Comparison of ENCODE assay signal across 32 cellular contexts in the genomic region with DNA sequence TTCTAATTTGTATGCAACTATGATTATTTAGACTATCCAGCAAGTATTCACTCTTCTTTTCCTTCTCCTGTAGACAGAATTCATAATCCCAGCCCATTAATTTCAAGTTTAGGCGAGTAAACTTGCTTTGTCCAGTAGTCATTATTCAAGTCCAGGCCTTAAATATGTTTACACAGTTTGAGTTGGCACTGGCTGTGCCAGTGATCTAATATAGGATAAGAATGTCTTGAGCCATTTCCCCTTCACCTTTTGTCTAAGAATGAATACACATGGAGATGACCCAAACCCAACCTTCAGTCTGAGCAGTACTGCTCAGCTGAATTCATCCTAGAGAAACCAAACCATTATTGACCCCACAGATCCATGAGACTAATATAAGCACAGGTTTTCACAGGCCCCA.
"Had no signal": no experiment of that assay in that cellular context is flagged by ENCODE, and none has a peak within 500 bp of the region (broad histone marks: within the 10 kb centered on the region; RNA-seq: fewer than 3 reads in every experiment).

No MANE protein-coding gene starts in this region.

- H3K36me3 Mint-ChIP-seq: activated naive CD8-positive, alpha-beta T cell treated with anti-CD3 and anti-CD28 coated beads for 36 hours had no signal

- ATAC-seq: activated CD4-positive, CD25-positive, alpha-beta regulatory T cell treated with anti-CD3 and anti-CD28 coated beads, Interleukin-2, amount 50 U/mL, for 24 hours; activated CD8-positive, alpha-beta T cell treated with anti-CD3 and anti-CD28 coated beads for 36 hours; activated naive CD8-positive, alpha-beta T cell treated with anti-CD3 and anti-CD28 coated beads, Interleukin-2, amount 50 U/mL, for 24 hours; activated T-cell treated with anti-CD3 and anti-CD28 coated beads, Interleukin-2, amount 50 U/mL, for 4 hours; activated T-helper 17 cell treated with anti-CD3 and anti-CD28 coated beads, Interleukin-2, amount 50 U/mL, for 72 hours; body of pancreas; effector memory CD8-positive, alpha-beta T cell; foreskin keratinocyte; gastrocnemius medialis; heart left ventricle had no signal

- H3K27ac ChIP-seq: adrenal gland, body of pancreas, esophagus muscularis mucosa, foreskin keratinocyte, gastrocnemius medialis, heart left ventricle, WERI-Rb-1 had no signal

- H3K4me3 ChIP-seq: adrenal gland, body of pancreas, esophagus muscularis mucosa, gastrocnemius medialis, heart left ventricle had no signal

- H3K9me3 Mint-ChIP-seq: activated B cell treated with CpG ODN at 0.5 μM for 24 hours had no signal

- DNase-seq: activated B cell treated with CpG ODN at 0.5 μM for 24 hours; activated CD4-positive, alpha-beta T cell treated with anti-CD3 and anti-CD28 coated beads for 48 hours; activated CD4-positive, alpha-beta T cell treated with anti-CD3 and anti-CD28 coated beads, Interleukin-2, amount 50 U/mL, for 1 hour; activated CD4-positive, alpha-beta T cell treated with anti-CD3 and anti-CD28 coated beads, Interleukin-2, amount 50 U/mL, for 48 hours; activated CD8-positive, alpha-beta memory T cell treated with anti-CD3 and anti-CD28 coated beads for 24 hours; activated CD8-positive, alpha-beta T cell treated with anti-CD3 and anti-CD28 coated beads for 36 hours; activated effector memory CD4-positive, alpha-beta T cell treated with Interleukin-2 at 50 U/mL for 16 hours; activated gamma-delta T cell treated with Interleukin-2 at 50 U/mL for 16 hours; activated naive CD4-positive, alpha-beta T cell treated with anti-CD3 and anti-CD28 coated beads, Interleukin-2, amount 50 U/mL, for 16 hours; activated naive CD4-positive, alpha-beta T cell treated with Interleukin-2 at 50 U/mL for 16 hours; activated naive CD8-positive, alpha-beta T cell treated with anti-CD3 and anti-CD28 coated beads for 36 hours; activated naive CD8-positive, alpha-beta T cell treated with anti-CD3 and anti-CD28 coated beads, Interleukin-2, amount 50 U/mL, for 24 hours; activated T-cell treated with anti-CD3 and anti-CD28 coated beads, Interleukin-2, amount 50 U/mL, for 4 hours; adrenal gland; amygdala; aorta; body of pancreas; caudate nucleus; cortex of kidney; dermis blood vessel endothelial cell; effector CD4-positive, alpha-beta T cell; effector memory CD8-positive, alpha-beta T cell; gastrocnemius medialis; glutamatergic neuron; heart left ventricle; hypothalamus; T-helper 9 cell; WERI-Rb-1 had no signal

- H3K27ac Mint-ChIP-seq: activated B cell treated with CpG ODN at 0.5 μM for 24 hours; activated CD8-positive, alpha-beta T cell treated with anti-CD3 and anti-CD28 coated beads for 36 hours; activated naive CD8-positive, alpha-beta T cell treated with anti-CD3 and anti-CD28 coated beads for 36 hours; activated naive CD8-positive, alpha-beta T cell treated with anti-CD3 and anti-CD28 coated beads, Interleukin-2, amount 50 U/mL, for 24 hours; activated T-helper 17 cell treated with anti-CD3 and anti-CD28 coated beads, Interleukin-2, amount 50 U/mL, for 72 hours; effector memory CD8-positive, alpha-beta T cell had no signal
